ENCODE assay signal across 15 cellular contexts in the genomic region with DNA sequence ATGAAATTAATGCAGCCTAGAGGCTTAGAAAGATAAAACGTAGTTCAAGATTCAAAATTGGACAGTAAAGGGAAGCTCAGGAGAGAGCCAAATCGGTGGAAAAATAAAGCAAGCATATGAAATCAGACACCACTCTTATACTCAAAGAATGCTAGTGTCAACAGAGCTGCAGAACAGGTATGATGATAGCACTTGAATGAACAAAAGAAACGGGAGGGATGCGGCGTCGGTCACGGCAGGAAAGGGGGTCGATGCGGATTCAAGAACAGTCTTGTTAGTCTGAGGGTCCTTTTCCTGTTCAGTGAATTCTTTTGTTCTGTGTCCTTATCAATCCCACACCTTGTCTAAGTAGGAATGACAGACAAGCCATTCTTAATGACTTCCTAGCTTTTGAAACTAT.
DNase-seq lines count a peak whose midpoint lies in the region; ATAC-seq and TF ChIP-seq lines count a peak whose summit lies in the region.
"Had no signal": no experiment of that assay in that cellular context is flagged by ENCODE, and none has a peak within 500 bp of the region (broad histone marks: within the 10 kb centered on the region; RNA-seq: fewer than 3 reads in every experiment).

No MANE protein-coding gene starts in this region.

- H3K79me2 ChIP-seq in GM23338 (replicated peaks; ENCODE audit: insufficient read depth): no peaks in the 10 kb centered on the region

- TF ChIP-seq CTCF in GM23338 (conservative IDR thresholded peaks at IDR 0.05; ENCODE audit: low read depth in 2 of 2): no peak
- TF ChIP-seq CTCF in WTC11 (IDR thresholded peaks at IDR 0.05): no peak
- TF ChIP-seq CTCF in ovary (IDR thresholded peaks at IDR 0.05): no peak

- H3K27ac ChIP-seq in GM23338 (ENCODE audit: low read depth) (no peak overlapping the region), muscle layer of duodenum (ENCODE audit: low read length) (peak overlapping the region; percentile 32), ovary (no peak overlapping the region)
- H3K27ac ChIP-seq: SJCRH30 had no signal

- no peak for TF ChIP-seq EP300 in ovary (IDR thresholded peaks at IDR 0.05)

- DNase-seq in GM23338 (ENCODE audit: low spot score): peak; percentile 46
- peak; percentile 95 for DNase-seq in NCI-H2029 (lab: John Stamatoyannopoulos, UW)
- no peak for DNase-seq in WTC11 (ENCODE audit: low spot score)
- no peak for DNase-seq in hippocampal formation (lab: John Stamatoyannopoulos, UW)
- no peak for DNase-seq in ecto neural progenitor cell (ENCODE audit: low spot score)
- DNase-seq in ovary: no peak
- DNase-seq: activated gamma-delta T cell; effector CD8-positive, alpha-beta T cell; MM.1S; naive thymus-derived CD8-positive, alpha-beta T cell; stimulated activated CD4-positive, alpha-beta T cell treated with anti-CD3 and anti-CD28 coated beads, Interleukin-2, amount 100 ng/mL, for 24 hours had no signal

- H3K9me2 ChIP-seq in GM23338 (ENCODE audit: insufficient read depth): no peaks in the 10 kb centered on the region

- H3K9me3 ChIP-seq in muscle layer of duodenum (ENCODE audit: control insufficient read depth in 1 of 2, low read length in 2 of 2) (no peaks in the 10 kb centered on the region), ovary (no peaks in the 10 kb centered on the region)
- H3K9me3 ChIP-seq: SJCRH30 had no signal

- no peak overlapping the region for H3K27ac Mint-ChIP-seq in GM23338
- H3K27ac Mint-ChIP-seq in WTC11: peak overlapping the region; percentile 20
- H3K27ac Mint-ChIP-seq: B cell; naive thymus-derived CD8-positive, alpha-beta T cell had no signal

- H3K4me3 ChIP-seq in GM23338 (no peak overlapping the region), muscle layer of duodenum (ENCODE audit: low read depth in 1 of 2, low read length in 2 of 2) (no peak overlapping the region), ovary (no peak overlapping the region)
- H3K4me3 ChIP-seq: SJCRH30 had no signal

- no peak overlapping the region for H2AFZ ChIP-seq in GM23338

- intact Hi-C loops in ovary (cut with DNase I): no loop called here

- TF ChIP-seq POLR2A in ovary (IDR thresholded peaks at IDR 0.05): no peak

- ATAC-seq in GM23338 (no peak), WTC11 (peak; percentile 41), HG03457 (IDR thresholded peaks at IDR 0.05; ENCODE audit: unreplicated experiment) (no peak)
- ATAC-seq: naive thymus-derived CD8-positive, alpha-beta T cell had no signal

- WGBS in ovary, 3 donors: 82 to 86% (median 84%) methylated on average over 9 of the region's 9 CpGs

- no peaks in the 10 kb centered on the region for H3K36me3 ChIP-seq in GM23338 (ENCODE audit: insufficient read depth)
- no peaks in the 10 kb centered on the region for H3K36me3 ChIP-seq in muscle layer of duodenum (ENCODE audit: control insufficient read depth in 1 of 2, insufficient read depth in 2 of 2, low read length in 2 of 2)
- H3K36me3 ChIP-seq in ovary: no peaks in the 10 kb centered on the region
- H3K36me3 ChIP-seq: SJCRH30 had no signal

- H3K9me3 Mint-ChIP-seq in GM23338: no peaks in the 10 kb centered on the region
- no peaks in the 10 kb centered on the region for H3K9me3 Mint-ChIP-seq in WTC11
- H3K9me3 Mint-ChIP-seq: naive thymus-derived CD8-positive, alpha-beta T cell had no signal

- H3K27me3 Mint-ChIP-seq in GM23338 (ENCODE audit: insufficient read depth, low read depth, poor library complexity) (peaks cover 5% of the 10 kb centered on the region), WTC11 (ENCODE audit: low read depth) (no peaks in the 10 kb centered on the region)
- H3K27me3 Mint-ChIP-seq: B cell; naive thymus-derived CD8-positive, alpha-beta T cell had no signal

- H3K27me3 ChIP-seq in GM23338 (ENCODE audit: insufficient read depth) (no peaks in the 10 kb centered on the region), muscle layer of duodenum (ENCODE audit: low read depth, low read length) (no peaks in the 10 kb centered on the region), ovary (no peaks in the 10 kb centered on the region)
- H3K27me3 ChIP-seq: SJCRH30 had no signal

- POLR2A ChIA-PET in WTC11 (lab: Charles Lee): no interaction called here

- CTCF ChIA-PET in WTC11 (lab: Charles Lee): interaction anchor here (0.5 kb wide), 1 partner anchor 17 kb away, joined by 6 read pairs; no protein-coding TSS in a partner anchor

- H3K4me1 ChIP-seq in GM23338 (ENCODE audit: insufficient read depth) (peaks cover 30% of the 10 kb centered on the region), muscle layer of duodenum (ENCODE audit: control insufficient read depth in 1 of 2, insufficient read depth in 2 of 2, low read length in 2 of 2) (no peaks in the 10 kb centered on the region), ovary (ENCODE audit: insufficient read depth) (no peaks in the 10 kb centered on the region)

- no peaks in the 10 kb centered on the region for H4K20me1 ChIP-seq in GM23338 (replicated peaks; ENCODE audit: insufficient read depth)

- H3K4me2 ChIP-seq in GM23338: 0 out of 2 replicates have a peak overlapping the region, but pooled peaks have one; percentile 18

- H3K4me1 Mint-ChIP-seq in GM23338: peaks cover 38% of the 10 kb centered on the region
- peaks cover 54% of the 10 kb centered on the region for H3K4me1 Mint-ChIP-seq in WTC11
- H3K4me1 Mint-ChIP-seq: B cell; naive thymus-derived CD8-positive, alpha-beta T cell had no signal

- H3K4me3 Mint-ChIP-seq in GM23338 (no peak overlapping the region), WTC11 (no peak overlapping the region; the same call in 1 of the 2 replicates)
- H3K4me3 Mint-ChIP-seq: B cell; naive thymus-derived CD8-positive, alpha-beta T cell had no signal

- H3K36me3 Mint-ChIP-seq in GM23338 (ENCODE audit: low read depth): no peaks in the 10 kb centered on the region
- H3K36me3 Mint-ChIP-seq in WTC11: no peaks in the 10 kb centered on the region

- H3F3A ChIP-seq in GM23338 (replicated peaks; ENCODE audit: low read depth): no peaks in the 10 kb centered on the region

TF ChIP-seq in WTC11, 78 proteins besides CTCF, POLR2A, EP300 and RAD21:
- TF ChIP-seq ETV6 (CRISPR knock-in tag; IDR thresholded peaks at IDR 0.05) (no peak), GRHL2 (CRISPR knock-in tag; IDR thresholded peaks at IDR 0.05; ENCODE audit: insufficient replicate concordance, severe bottlenecking) (no peak), ZNF232 (CRISPR knock-in tag; IDR thresholded peaks at IDR 0.05) (no peak), ZNF416 (CRISPR knock-in tag; IDR thresholded peaks at IDR 0.05) (no peak), SOX15 (CRISPR knock-in tag; IDR thresholded peaks at IDR 0.05) (no peak), TEAD4 (CRISPR knock-in tag; IDR thresholded peaks at IDR 0.05) (no peak), SMAD3 (CRISPR knock-in tag; IDR thresholded peaks at IDR 0.05; ENCODE audit: borderline replicate concordance) (no peak), ZNF219 (CRISPR knock-in tag; IDR thresholded peaks at IDR 0.05; ENCODE audit: borderline replicate concordance) (no peak), SP1 (CRISPR knock-in tag; conservative IDR thresholded peaks at IDR 0.05) (no peak), FOXJ3 (CRISPR knock-in tag; IDR thresholded peaks at IDR 0.05; ENCODE audit: borderline replicate concordance) (no peak)
- TF ChIP-seq, protein P1, sequence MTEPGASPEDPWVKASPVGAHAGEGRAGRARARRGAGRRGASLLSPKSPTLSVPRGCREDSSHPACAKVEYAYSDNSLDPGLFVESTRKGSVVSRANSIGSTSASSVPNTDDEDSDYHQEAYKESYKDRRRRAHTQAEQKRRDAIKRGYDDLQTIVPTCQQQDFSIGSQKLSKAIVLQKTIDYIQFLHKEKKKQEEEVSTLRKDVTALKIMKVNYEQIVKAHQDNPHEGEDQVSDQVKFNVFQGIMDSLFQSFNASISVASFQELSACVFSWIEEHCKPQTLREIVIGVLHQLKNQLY (CRISPR knock-in tag; IDR thresholded peaks at IDR 0.05): no peak
- TF ChIP-seq, protein P2, sequence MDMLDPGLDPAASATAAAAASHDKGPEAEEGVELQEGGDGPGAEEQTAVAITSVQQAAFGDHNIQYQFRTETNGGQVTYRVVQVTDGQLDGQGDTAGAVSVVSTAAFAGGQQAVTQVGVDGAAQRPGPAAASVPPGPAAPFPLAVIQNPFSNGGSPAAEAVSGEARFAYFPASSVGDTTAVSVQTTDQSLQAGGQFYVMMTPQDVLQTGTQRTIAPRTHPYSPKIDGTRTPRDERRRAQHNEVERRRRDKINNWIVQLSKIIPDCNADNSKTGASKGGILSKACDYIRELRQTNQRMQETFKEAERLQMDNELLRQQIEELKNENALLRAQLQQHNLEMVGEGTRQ (CRISPR knock-in tag; IDR thresholded peaks at IDR 0.05): no peak
- TF ChIP-seq, protein P3, sequence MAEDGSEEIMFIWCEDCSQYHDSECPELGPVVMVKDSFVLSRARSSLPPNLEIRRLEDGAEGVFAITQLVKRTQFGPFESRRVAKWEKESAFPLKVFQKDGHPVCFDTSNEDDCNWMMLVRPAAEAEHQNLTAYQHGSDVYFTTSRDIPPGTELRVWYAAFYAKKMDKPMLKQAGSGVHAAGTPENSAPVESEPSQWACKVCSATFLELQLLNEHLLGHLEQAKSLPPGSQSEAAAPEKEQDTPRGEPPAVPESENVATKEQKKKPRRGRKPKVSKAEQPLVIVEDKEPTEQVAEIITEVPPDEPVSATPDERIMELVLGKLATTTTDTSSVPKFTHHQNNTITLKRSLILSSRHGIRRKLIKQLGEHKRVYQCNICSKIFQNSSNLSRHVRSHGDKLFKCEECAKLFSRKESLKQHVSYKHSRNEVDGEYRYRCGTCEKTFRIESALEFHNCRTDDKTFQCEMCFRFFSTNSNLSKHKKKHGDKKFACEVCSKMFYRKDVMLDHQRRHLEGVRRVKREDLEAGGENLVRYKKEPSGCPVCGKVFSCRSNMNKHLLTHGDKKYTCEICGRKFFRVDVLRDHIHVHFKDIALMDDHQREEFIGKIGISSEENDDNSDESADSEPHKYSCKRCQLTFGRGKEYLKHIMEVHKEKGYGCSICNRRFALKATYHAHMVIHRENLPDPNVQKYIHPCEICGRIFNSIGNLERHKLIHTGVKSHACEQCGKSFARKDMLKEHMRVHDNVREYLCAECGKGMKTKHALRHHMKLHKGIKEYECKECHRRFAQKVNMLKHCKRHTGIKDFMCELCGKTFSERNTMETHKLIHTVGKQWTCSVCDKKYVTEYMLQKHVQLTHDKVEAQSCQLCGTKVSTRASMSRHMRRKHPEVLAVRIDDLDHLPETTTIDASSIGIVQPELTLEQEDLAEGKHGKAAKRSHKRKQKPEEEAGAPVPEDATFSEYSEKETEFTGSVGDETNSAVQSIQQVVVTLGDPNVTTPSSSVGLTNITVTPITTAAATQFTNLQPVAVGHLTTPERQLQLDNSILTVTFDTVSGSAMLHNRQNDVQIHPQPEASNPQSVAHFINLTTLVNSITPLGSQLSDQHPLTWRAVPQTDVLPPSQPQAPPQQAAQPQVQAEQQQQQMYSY (CRISPR knock-in tag; IDR thresholded peaks at IDR 0.05): no peak
- TF ChIP-seq, protein P4, sequence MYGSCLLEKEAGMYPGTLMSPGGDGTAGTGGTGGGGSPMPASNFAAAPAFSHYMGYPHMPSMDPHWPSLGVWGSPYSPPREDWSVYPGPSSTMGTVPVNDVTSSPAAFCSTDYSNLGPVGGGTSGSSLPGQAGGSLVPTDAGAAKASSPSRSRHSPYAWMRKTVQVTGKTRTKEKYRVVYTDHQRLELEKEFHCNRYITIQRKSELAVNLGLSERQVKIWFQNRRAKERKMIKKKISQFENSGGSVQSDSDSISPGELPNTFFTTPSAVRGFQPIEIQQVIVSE (CRISPR knock-in tag; IDR thresholded peaks at IDR 0.05; ENCODE audit: borderline replicate concordance): no peak

Comparison
In these comparisons a context has a peak if more than half of its experiments do, and no peak if none do; other contexts are left out.
1. DNase-seq: peak in GM23338 (single experiment) and NCI-H2029 (single experiment); none in WTC11 (single experiment), hippocampal formation (0 of 2), ecto neural progenitor cell (single experiment) and ovary (0 of 5).